Comparison of ENCODE assay signal across 31 cellular contexts in genomic region chr5:178108446-178108845, GRCh38. TPM values are rescaled to one million over a fixed set of nuclear protein-coding genes. Genes with fewer than 3 reads are reported as not detected.
DNase-seq lines count a peak whose midpoint lies in the region; ATAC-seq and TF ChIP-seq lines count a peak whose summit lies in the region.
"Had no signal": no experiment of that assay in that cellular context is flagged by ENCODE, and none has a peak within 500 bp of the region (broad histone marks: within the 10 kb centered on the region; RNA-seq: fewer than 3 reads in every experiment).

No MANE protein-coding gene starts in this region.

- no peaks in the 10 kb centered on the region for H3K23me2 ChIP-seq in H9 (ENCODE audit: insufficient read length, low read depth, low read length, poor library complexity, severe bottlenecking)

- no peak for ATAC-seq in RWPE2 (ENCODE audit: low read depth)
- ATAC-seq in stimulated activated naive B cell treated with anti-CD40 and anti-IgM and Interleukin-4, amounts not matched to agents 10 μg/mL and 1 μg/mL and 100 μg/mL, for 72 hours (replicated peaks) = no peak
- ATAC-seq: gastroesophageal sphincter, K562 had no signal

- no peak overlapping the region for H3K4me3 Mint-ChIP-seq in H9
- H3K4me3 Mint-ChIP-seq in stimulated activated naive B cell treated with anti-CD40 and anti-IgM and Interleukin-4, amounts not matched to agents 10 μg/mL and 1 μg/mL and 100 μg/mL, for 72 hours = peak overlapping the region in 1 of 2 donors; percentile 11
- H3K4me3 Mint-ChIP-seq: immature natural killer cell; T-helper 2 cell treated with Interferon-gamma antibody and Interleukin-4, amounts not matched to agents 5 μg/mL and 100 μg/mL, for 36 hours had no signal

- H3K9me3 ChIP-seq in H9 (ENCODE audit: control insufficient read depth, low read depth, low read length) = no peaks in the 10 kb centered on the region
- H3K9me3 ChIP-seq in RWPE2 (ENCODE audit: severe bottlenecking) = no peaks in the 10 kb centered on the region
- no peaks in the 10 kb centered on the region for H3K9me3 ChIP-seq in suprapubic skin
- H3K9me3 ChIP-seq: mucosa of descending colon, tibial artery had no signal

- TF ChIP-seq POLR2A in suprapubic skin (IDR thresholded peaks at IDR 0.05) = no peak

- peaks cover 10 to 16% of the 10 kb centered on the region in 2 experiments for H3K4me1 Mint-ChIP-seq in H9
- peaks cover 44 to 53% of the 10 kb centered on the region in 2 donors for H3K4me1 Mint-ChIP-seq in stimulated activated naive B cell treated with anti-CD40 and anti-IgM and Interleukin-4, amounts not matched to agents 10 μg/mL and 1 μg/mL and 100 μg/mL, for 72 hours

- H3K23ac ChIP-seq in H9 (ENCODE audit: insufficient read length, low read depth, low read length) = no peak overlapping the region

- peaks cover 11% of the 10 kb centered on the region for H3K27me3 Mint-ChIP-seq in H9 (ENCODE audit: low read depth)
- no peaks in the 10 kb centered on the region for H3K27me3 Mint-ChIP-seq in stimulated activated naive B cell treated with anti-CD40 and anti-IgM and Interleukin-4, amounts not matched to agents 10 μg/mL and 1 μg/mL and 100 μg/mL, for 72 hours

- H3K27ac ChIP-seq in H9 (ENCODE audit: insufficient read length, low read depth, low read length) (no peak overlapping the region), RWPE2 (ENCODE audit: poor library complexity, severe bottlenecking) (peak overlapping the region; percentile 11), suprapubic skin (peak overlapping the region; percentile 56)
- H3K27ac ChIP-seq: gastroesophageal sphincter, tibial artery had no signal

- H4K8ac ChIP-seq in H9 (replicated peaks; ENCODE audit: insufficient read length, low read depth, low read length) = no peak overlapping the region

- H4K91ac ChIP-seq in H9 (ENCODE audit: insufficient read length, low read depth, low read length) = no peak overlapping the region

- H3K9me3 Mint-ChIP-seq in H9 = peaks cover 7% of the 10 kb centered on the region in 2 experiments
- no peaks in the 10 kb centered on the region for H3K9me3 Mint-ChIP-seq in stimulated activated naive B cell treated with anti-CD40 and anti-IgM and Interleukin-4, amounts not matched to agents 10 μg/mL and 1 μg/mL and 100 μg/mL, for 72 hours
- H3K9me3 Mint-ChIP-seq: immature natural killer cell; T-helper 2 cell treated with Interferon-gamma antibody and Interleukin-4, amounts not matched to agents 5 μg/mL and 100 μg/mL, for 36 hours had no signal

- H3K27ac Mint-ChIP-seq in H9 = peak overlapping the region; percentile 10 to 59 (median 20); a peak in 5 of 7 replicates
- H3K27ac Mint-ChIP-seq in stimulated activated naive B cell treated with anti-CD40 and anti-IgM and Interleukin-4, amounts not matched to agents 10 μg/mL and 1 μg/mL and 100 μg/mL, for 72 hours = no peak overlapping the region
- H3K27ac Mint-ChIP-seq: activated T-helper 2 cell treated with anti-CD3 and anti-CD28 coated beads, Interferon-gamma antibody, Interleukin-2, Interleukin-4, amounts not matched to agents 10 μg/mL and 5 μg/mL and 100 μg/mL, durations not matched to agents 14 hours and 24 hours and 36 hours; immature natural killer cell; T-helper 2 cell treated with Interferon-gamma antibody and Interleukin-4, amounts not matched to agents 5 μg/mL and 100 μg/mL, for 36 hours had no signal

- H2AK5ac ChIP-seq in H9 (ENCODE audit: insufficient read length, low read length) = no peak overlapping the region

- H3K4me3 ChIP-seq in RWPE2 (ENCODE audit: severe bottlenecking) = no peak overlapping the region
- no peak overlapping the region for H3K4me3 ChIP-seq in suprapubic skin
- H3K4me3 ChIP-seq: gastroesophageal sphincter, K562, mucosa of descending colon, tibial artery had no signal

- H3K36me3 ChIP-seq in RWPE2 (ENCODE audit: low read depth) = no peaks in the 10 kb centered on the region
- no peaks in the 10 kb centered on the region for H3K36me3 ChIP-seq in suprapubic skin
- H3K36me3 ChIP-seq: gastroesophageal sphincter, tibial artery had no signal

- TF ChIP-seq CTCF in H9 (conservative IDR thresholded peaks at IDR 0.05) (no peak), RWPE2 (IDR thresholded peaks at IDR 0.05; ENCODE audit: poor library complexity, severe bottlenecking) (no peak), suprapubic skin (IDR thresholded peaks at IDR 0.05) (no peak)

- no peak overlapping the region for H2BK120ac ChIP-seq in H9 (ENCODE audit: low read depth, low read length, poor library complexity, severe bottlenecking)

- no peak overlapping the region for H2BK20ac ChIP-seq in H9 (ENCODE audit: low read depth, low read length, poor library complexity, severe bottlenecking)

- no peaks in the 10 kb centered on the region for H3K79me2 ChIP-seq in H9 (ENCODE audit: insufficient read depth, low read length)

- no peaks in the 10 kb centered on the region for H3K27me3 ChIP-seq in H9 (ENCODE audit: insufficient read depth, low read length)
- no peaks in the 10 kb centered on the region for H3K27me3 ChIP-seq in RWPE2 (ENCODE audit: insufficient read depth, poor library complexity, severe bottlenecking)
- H3K27me3 ChIP-seq in suprapubic skin = peaks cover 5% of the 10 kb centered on the region

- H3K9ac ChIP-seq in H9 (ENCODE audit: extremely low read depth, insufficient read length, low read length) = no peak overlapping the region

- H3K14ac ChIP-seq in H9 (ENCODE audit: insufficient read depth, low read length) = no peak overlapping the region

- no peak overlapping the region for H3K56ac ChIP-seq in H9 (ENCODE audit: insufficient read length, low read depth, low read length)

- H3T11ph ChIP-seq in H9 (ENCODE audit: low read length) = no peak overlapping the region

- H3K4me1 ChIP-seq in H9 (ENCODE audit: insufficient read depth, low read length) (peaks cover 3% of the 10 kb centered on the region; the same call in 1 of the 2 replicates), RWPE2 (ENCODE audit: insufficient read depth, poor library complexity, severe bottlenecking) (peaks cover 26% of the 10 kb centered on the region), suprapubic skin (peaks cover 35% of the 10 kb centered on the region)

- no peak overlapping the region for H3K4ac ChIP-seq in H9 (ENCODE audit: low read depth, low read length)

- H2BK5ac ChIP-seq in H9 (ENCODE audit: insufficient read length, low read length) = no peak overlapping the region

- no peak overlapping the region for H2BK15ac ChIP-seq in H9 (ENCODE audit: low read depth, low read length)

- no peak overlapping the region for H4K5ac ChIP-seq in H9 (ENCODE audit: insufficient read length, low read depth, low read length)

- no peak overlapping the region for H2AFZ ChIP-seq in H9 (ENCODE audit: low read length)

- H4K20me1 ChIP-seq in H9 (ENCODE audit: control insufficient read depth, insufficient read depth, insufficient read length) = no peaks in the 10 kb centered on the region

- no peak overlapping the region for H3K18ac ChIP-seq in H9 (ENCODE audit: insufficient read length, low read depth, low read length)

- TF ChIP-seq EP300 in suprapubic skin (IDR thresholded peaks at IDR 0.05) = no peak

- no peak overlapping the region for H2BK12ac ChIP-seq in H9 (ENCODE audit: insufficient read length, low read depth, low read length)

- WGBS in H9 (ENCODE audit: extremely low coverage, insufficient read length, low lambda C conversion rate) = no CpG with 5 or more reads among the region's 7 CpGs
- 57% methylated on average over 7 of the region's 7 CpGs for WGBS in suprapubic skin

- no peak overlapping the region for H3K4me2 ChIP-seq in H9 (ENCODE audit: insufficient read depth, insufficient read length, low read length)

- DNase-seq in H9 (no peak), RWPE2 (ENCODE audit: low spot score) (no peak), iPS-NIHi7 (ENCODE audit: extremely low spot score) (peak; percentile 6), suprapubic skin (ENCODE audit: low spot score in 2 of 2) (no peak), NCI-H1436 treated with DMSO at 0.1 percent for 48 hours (lab: John Stamatoyannopoulos, UW) (no peak)
- DNase-seq in NK-92 treated with Interleukin-12 subunit alpha and Interleukin-12 subunit beta, amount 100 ng/mL, for 24 hours (lab: John Stamatoyannopoulos, UW) = no peak
- DNase-seq in stimulated activated naive B cell treated with anti-CD40 and anti-IgM and Interleukin-4, amounts not matched to agents 10 μg/mL and 1 μg/mL and 100 μg/mL, for 72 hours = no peak
- DNase-seq: activated CD4-positive, alpha-beta T cell treated with anti-CD3 and anti-CD28 coated beads for 1 hour; activated naive CD4-positive, alpha-beta T cell treated with anti-CD3 and anti-CD28 coated beads, Interleukin-2, amount 50 U/mL, for 16 hours; activated T-cell treated with anti-CD3 and anti-CD28 coated beads for 4 hours; amniotic stem cell; C1 segment of cervical spinal cord; cerebellar nuclear complex; COR-L47; hypothalamus; immature natural killer cell; NCI-H1092; NCI-H187; NCI-H2171 treated with DMSO at 0.1 percent for 48 hours; NCI-H510A treated with DMSO at 0.1 percent for 48 hours; OCI-M1; posterior cingulate gyrus; Right ventricle myocardium superior; stimulated activated CD8-positive, alpha-beta memory T cell treated with anti-CD3 and anti-CD28 coated beads, Interleukin-4, amount 100 ng/mL, for 48 hours; tibial artery had no signal

- H3K36me3 Mint-ChIP-seq in H9 (ENCODE audit: insufficient read depth in 1 of 3, low read depth in 3 of 3) = peaks cover 0 to 4% (median 4%) of the 10 kb centered on the region in 3 experiments; a peak in 3 of 7 replicates
- H3K36me3 Mint-ChIP-seq in stimulated activated naive B cell treated with anti-CD40 and anti-IgM and Interleukin-4, amounts not matched to agents 10 μg/mL and 1 μg/mL and 100 μg/mL, for 72 hours = no peaks in the 10 kb centered on the region
- H3K36me3 Mint-ChIP-seq: brain, immature natural killer cell had no signal

- no peaks in the 10 kb centered on the region for H3K79me1 ChIP-seq in H9 (ENCODE audit: insufficient read depth, low read depth, low read length, poor library complexity, severe bottlenecking)

RNA-seq across cellular contexts. Expression of gene N4BP3, which starts 4.9 kb away (rescaled TPM):
- total RNA-seq in H9 (2021) (32.1 and 32.4 TPM in 2 replicates), suprapubic skin (10 to 100 TPM in 3 of 4 donors, 1 to 10 TPM in 1; 7.6 to 14.0 (median 11.7) TPM)

RNA-seq across cellular contexts. Expression of gene RMND5B, which starts 22.4 kb away (rescaled TPM):
- total RNA-seq in H9 (2021) (81.3 and 86.4 TPM in 2 replicates), suprapubic skin (10 to 100 TPM; 38.6 to 60.6 (median 42.9) TPM)

RNA-seq across cellular contexts. Expression of gene NHP2, which starts 45.2 kb away (rescaled TPM):
- total RNA-seq in H9 (2021) = 232 and 240 TPM in 2 replicates
- total RNA-seq in suprapubic skin = 100 to 1,000 TPM in 3 of 4 donors, 10 to 100 TPM in 1; 75.8 to 278 (median 210) TPM
